18 cellular contexts compared by ENCODE assay signal in genomic region chr12:12254549-12254948, GRCh38. TPM values are rescaled to one million over a fixed set of nuclear protein-coding genes. Genes with fewer than 3 reads are reported as not detected.
DNase-seq lines count a peak whose midpoint lies in the region; ATAC-seq and TF ChIP-seq lines count a peak whose summit lies in the region.
"Had no signal": no experiment of that assay in that cellular context is flagged by ENCODE, and none has a peak within 500 bp of the region (broad histone marks: within the 10 kb centered on the region; RNA-seq: fewer than 3 reads in every experiment).

No MANE protein-coding gene starts in this region.

- POLR2A ChIA-PET in A673 (lab: Charles Lee; ENCODE audit: low non-redundant PET) (interaction anchor here (0.7 kb wide), 1 partner anchor 697 kb away, joined by 24 read pairs; no protein-coding TSS in a partner anchor), PC-3 (lab: Charles Lee; ENCODE audit: unreplicated experiment) (no interaction called here)

- intact Hi-C loops in A673 (cut with micrococcal nuclease; ENCODE audit: unreplicated experiment) (no loop called here), PC-3 (cut with micrococcal nuclease) (no loop called here)

- no peaks in the 10 kb centered on the region for H3F3A ChIP-seq in PC-3 (ENCODE audit: low read length, unreplicated experiment)

- H3K36me3 ChIP-seq in A673 (ENCODE audit: insufficient read depth, low read length, poor library complexity, severe bottlenecking) (peaks cover 3% of the 10 kb centered on the region), PC-3 (ENCODE audit: low read depth, low read length) (no peaks in the 10 kb centered on the region), fibroblast of lung (ENCODE audit: control insufficient read depth, insufficient read depth, low read length) (no peaks in the 10 kb centered on the region), osteoblast (ENCODE audit: insufficient read depth, low read length) (no peaks in the 10 kb centered on the region), hepatocyte (replicated peaks; ENCODE audit: insufficient read depth, low read depth) (no peaks in the 10 kb centered on the region)
- H3K36me3 ChIP-seq: BE2C had no signal

- no peaks in the 10 kb centered on the region for H4K20me1 ChIP-seq in PC-3 (ENCODE audit: low read length)
- no peaks in the 10 kb centered on the region for H4K20me1 ChIP-seq in fibroblast of lung (ENCODE audit: control insufficient read depth, extremely low read depth, insufficient read depth, low read length)
- peaks cover 22% of the 10 kb centered on the region for H4K20me1 ChIP-seq in osteoblast (ENCODE audit: insufficient read depth, low read length)
- peaks cover 68% of the 10 kb centered on the region for H4K20me1 ChIP-seq in hepatocyte (ENCODE audit: insufficient read depth, poor library complexity, severe bottlenecking)

- CTCF ChIA-PET in A673 (lab: Charles Lee) (no interaction called here), PC-3 (lab: Charles Lee) (interaction anchor here (0.6 kb wide), 1 partner anchor 84 kb away, joined by 8 read pairs; no protein-coding TSS in a partner anchor)

- H3K27ac ChIP-seq in A673 (ENCODE audit: low read depth, low read length, poor library complexity, severe bottlenecking): peak overlapping the region; percentile 56
- H3K27ac ChIP-seq in PC-3 (ENCODE audit: low read length): 0 out of 2 replicates have a peak overlapping the region, but pooled peaks have one; percentile 8
- no peak overlapping the region for H3K27ac ChIP-seq in fibroblast of lung (ENCODE audit: insufficient read depth, low read length)
- peak overlapping the region; percentile 11 for H3K27ac ChIP-seq in osteoblast (ENCODE audit: low read depth, low read length)
- no peak overlapping the region for H3K27ac ChIP-seq in hepatocyte

- H3K4me1 ChIP-seq in A673 (ENCODE audit: insufficient read depth, low read length, poor library complexity, severe bottlenecking) (peaks cover 67% of the 10 kb centered on the region), PC-3 (ENCODE audit: insufficient read depth, low read length) (peaks cover 9% of the 10 kb centered on the region), fibroblast of lung (ENCODE audit: control insufficient read depth, extremely low read depth, insufficient read depth, low read length) (no peaks in the 10 kb centered on the region), osteoblast (ENCODE audit: insufficient read depth, low read length) (peaks cover 16% of the 10 kb centered on the region), hepatocyte (ENCODE audit: insufficient read depth) (no peaks in the 10 kb centered on the region)
- H3K4me1 ChIP-seq: BE2C had no signal

- H3K9me2 ChIP-seq in PC-3 (replicated peaks; ENCODE audit: low read length) (no peaks in the 10 kb centered on the region), hepatocyte (replicated peaks; ENCODE audit: insufficient read depth) (no peaks in the 10 kb centered on the region)

- H2AFZ ChIP-seq in PC-3 (ENCODE audit: low read length) (no peak overlapping the region), fibroblast of lung (ENCODE audit: low read length) (no peak overlapping the region), osteoblast (ENCODE audit: low read length) (no peak overlapping the region), hepatocyte (no peak overlapping the region)

- H3K9me3 ChIP-seq in A673 (ENCODE audit: low read depth, low read length, poor library complexity, severe bottlenecking) (no peaks in the 10 kb centered on the region), PC-3 (ENCODE audit: low read length) (no peaks in the 10 kb centered on the region), fibroblast of lung (ENCODE audit: control insufficient read depth, insufficient read depth, low read depth, low read length) (no peaks in the 10 kb centered on the region), osteoblast (ENCODE audit: low read depth, low read length) (no peaks in the 10 kb centered on the region), hepatocyte (ENCODE audit: low read depth) (no peaks in the 10 kb centered on the region)
- H3K9me3 ChIP-seq: BE2C, HAP-1 had no signal

- peaks cover 76% of the 10 kb centered on the region for H3K79me2 ChIP-seq in PC-3 (ENCODE audit: low read length)
- H3K79me2 ChIP-seq in fibroblast of lung (ENCODE audit: control insufficient read depth, insufficient read depth, low read length): peaks cover 50% of the 10 kb centered on the region
- H3K79me2 ChIP-seq in osteoblast (ENCODE audit: insufficient read depth, low read length): peaks cover 77% of the 10 kb centered on the region
- H3K79me2 ChIP-seq in hepatocyte: peaks cover 100% of the 10 kb centered on the region

- BruUV-seq in A673 (replicated peaks; lab: Mats Ljungman, UMichigan) (no TSS peak), PC-3 (replicated peaks; lab: Mats Ljungman, UMichigan) (no TSS peak)

- H3K27me3 ChIP-seq in A673 (replicated peaks; ENCODE audit: insufficient read depth, low read depth, low read length, poor library complexity): no peaks in the 10 kb centered on the region
- no peaks in the 10 kb centered on the region for H3K27me3 ChIP-seq in PC-3 (ENCODE audit: low read length)
- H3K27me3 ChIP-seq in fibroblast of lung (ENCODE audit: control insufficient read depth, insufficient read depth, low read length): no peaks in the 10 kb centered on the region
- no peaks in the 10 kb centered on the region for H3K27me3 ChIP-seq in osteoblast (ENCODE audit: insufficient read depth, low read length)
- H3K27me3 ChIP-seq in hepatocyte: no peaks in the 10 kb centered on the region
- H3K27me3 ChIP-seq: BE2C had no signal

- no peak for TF ChIP-seq CTCF in A673 (conservative IDR thresholded peaks at IDR 0.05; ENCODE audit: low read depth, low read length)
- TF ChIP-seq CTCF in PC-3 (conservative IDR thresholded peaks at IDR 0.05; ENCODE audit: low read depth, low read length): no peak
- TF ChIP-seq CTCF in fibroblast of lung (conservative IDR thresholded peaks at IDR 0.05 in 1 of 2, IDR thresholded peaks at IDR 0.05 in 1 of 2; ENCODE audit: low read depth in 1 of 2, low read length in 2 of 2): no peak
- TF ChIP-seq CTCF in osteoblast (IDR thresholded peaks at IDR 0.05; ENCODE audit: extremely low read depth, low read depth, low read length): no peak
- no peak for TF ChIP-seq CTCF in hepatocyte (IDR thresholded peaks at IDR 0.05; ENCODE audit: poor library complexity)
- TF ChIP-seq CTCF in GM10266 (IDR thresholded peaks at IDR 0.05; ENCODE audit: control insufficient read depth, insufficient read depth, low read depth, missing control alignments): no peak

- DNase-seq in A673 (ENCODE audit: low spot score) (no peak), PC-3 (no peak), fibroblast of lung (ENCODE audit: low read depth in 2 of 2) (no peak), osteoblast (ENCODE audit: insufficient read length, low spot score, missing footprints) (no peak), hepatocyte (ENCODE audit: low spot score) (no peak), GM10266 (ENCODE audit: extremely low spot score) (no peak)
- DNase-seq: 8988T; BE2C; C1 segment of cervical spinal cord; CD4-positive, CD25-positive, alpha-beta regulatory T cell; CD8-positive, alpha-beta memory T cell; COR-L47; DMS 273 treated with DMSO at 0.1 percent for 48 hours; DMS53 had no signal

- H3K9ac ChIP-seq in PC-3 (ENCODE audit: low read length): no peak overlapping the region
- H3K9ac ChIP-seq in fibroblast of lung (ENCODE audit: insufficient read depth, low read length): no peak overlapping the region

- H3K4me2 ChIP-seq in PC-3 (ENCODE audit: low read length) (no peak overlapping the region; the same call in 1 of the 2 replicates), fibroblast of lung (ENCODE audit: extremely low read depth, insufficient read depth, low read length) (peak overlapping the region; percentile 4), osteoblast (ENCODE audit: insufficient read depth, low read length) (no peak overlapping the region), hepatocyte (no peak overlapping the region)

- H3K4me3 ChIP-seq in A673 (ENCODE audit: low read depth, low read length, poor library complexity, severe bottlenecking) (no peak overlapping the region), PC-3 (ENCODE audit: low read length) (no peak overlapping the region), fibroblast of lung (replicated peaks in 1 of 4; ENCODE audit: control extremely low read depth in 1 of 4, insufficient read depth in 1 of 4, low read depth in 3 of 4, low read length in 4 of 4) (no peak overlapping the region), osteoblast (ENCODE audit: insufficient read depth, low read length) (no peak overlapping the region), hepatocyte (no peak overlapping the region)
- H3K4me3 ChIP-seq: HAP-1, K562 had no signal

- 89% methylated on average over 2 of the region's 2 CpGs for WGBS in hepatocyte (ENCODE audit: low lambda C conversion rate, missing lambda C conversion rate)

- ATAC-seq in PC-3: no peak
- no peak for ATAC-seq in HG03442 (IDR thresholded peaks at IDR 0.05; ENCODE audit: unreplicated experiment)
- no peak for ATAC-seq in GM21717 (IDR thresholded peaks at IDR 0.05; ENCODE audit: unreplicated experiment)
- ATAC-seq: K562 had no signal

RNA-seq across cellular contexts. Expression of gene LRP6, which starts 12.3 kb away (rescaled TPM):
- 97.4 and 108 TPM in 2 replicates for total RNA-seq in A673 (2021)
- total RNA-seq in PC-3 (2014; rRNA removed): 15.5 and 17.3 TPM in 2 replicates
- total RNA-seq in fibroblast of lung: 39.3 and 39.5 TPM in 2 replicates
- polyA plus RNA-seq in fibroblast of lung: 18.8 and 21.0 TPM in 2 replicates
- 11.3 and 18.3 TPM in 2 replicates for polyA plus RNA-seq in fibroblast of lung (2012)
- 64.0 and 140 TPM in 2 replicates for polyA minus RNA-seq in fibroblast of lung (ENCODE audit: low replicate concordance)
- total RNA-seq in osteoblast: 42.7 and 46.7 TPM in 2 replicates
- 35.8 and 42.4 TPM in 2 replicates for total RNA-seq in hepatocyte
- 17.1 and 17.5 TPM in 2 replicates for polyA plus RNA-seq in hepatocyte

Comparison
In these comparisons a context has a peak if more than half of its experiments do, and no peak if none do; other contexts are left out.
1. H3K27ac ChIP-seq: peak in A673 (single experiment), PC-3 (single experiment) and osteoblast (single experiment); none in fibroblast of lung (single experiment) and hepatocyte (single experiment).